ENCODE assay signal across 21 cellular contexts in genomic region chr3:197700095-197700494, GRCh38.
"Had no signal": no experiment of that assay in that cellular context is flagged by ENCODE, and none has a peak within 500 bp of the region (broad histone marks: within the 10 kb centered on the region; RNA-seq: fewer than 3 reads in every experiment).

No MANE protein-coding gene starts in this region.

- H3K4me1 ChIP-seq: body of pancreas, gastrocnemius medialis, sigmoid colon, thyroid gland had no signal

- H3K27me3 ChIP-seq: body of pancreas, gastrocnemius medialis, sigmoid colon, thyroid gland had no signal

- H3K27ac Mint-ChIP-seq: activated CD4-positive, alpha-beta T cell treated with anti-CD3 and anti-CD28 coated beads for 36 hours; activated CD8-positive, alpha-beta T cell treated with anti-CD3 and anti-CD28 coated beads for 36 hours; activated naive CD8-positive, alpha-beta T cell treated with anti-CD3 and anti-CD28 coated beads, Interleukin-2, amount 10 ng/mL, durations not matched to agents 7 days and 5 days; activated T-cell treated with anti-CD3 and anti-CD28 coated beads, Interleukin-2, amount 50 U/mL, for 24 hours; activated T-helper 2 cell treated with anti-CD3 and anti-CD28 coated beads, Interferon-gamma antibody, Interleukin-2, Interleukin-4, amounts not matched to agents 10 μg/mL and 5 μg/mL and 100 μg/mL, durations not matched to agents 14 hours and 24 hours and 36 hours; endodermal cell; immature natural killer cell; nephron; T-cell; WTC11 had no signal

- H3K27me3 Mint-ChIP-seq: activated CD4-positive, alpha-beta T cell treated with anti-CD3 and anti-CD28 coated beads for 36 hours; activated CD8-positive, alpha-beta T cell treated with anti-CD3 and anti-CD28 coated beads for 36 hours; activated naive CD8-positive, alpha-beta T cell treated with anti-CD3 and anti-CD28 coated beads, Interleukin-2, amount 10 ng/mL, durations not matched to agents 7 days and 5 days; activated T-cell treated with anti-CD3 and anti-CD28 coated beads, Interleukin-2, amount 50 U/mL, for 24 hours; T-cell had no signal

- ATAC-seq: activated CD4-positive, alpha-beta T cell treated with anti-CD3 and anti-CD28 coated beads for 36 hours; activated CD8-positive, alpha-beta T cell treated with anti-CD3 and anti-CD28 coated beads for 36 hours; body of pancreas; gastrocnemius medialis; T-cell; WTC11 had no signal

- H3K9me3 Mint-ChIP-seq: activated CD8-positive, alpha-beta T cell treated with anti-CD3 and anti-CD28 coated beads for 36 hours; activated naive CD8-positive, alpha-beta T cell treated with anti-CD3 and anti-CD28 coated beads, Interleukin-2, amount 10 ng/mL, durations not matched to agents 7 days and 5 days; activated T-cell treated with anti-CD3 and anti-CD28 coated beads, Interleukin-2, amount 50 U/mL, for 24 hours; activated T-helper 2 cell treated with anti-CD3 and anti-CD28 coated beads, Interferon-gamma antibody, Interleukin-2, Interleukin-4, amounts not matched to agents 10 μg/mL and 5 μg/mL and 100 μg/mL, durations not matched to agents 14 hours and 24 hours and 36 hours; immature natural killer cell; T-cell had no signal

- H3K4me3 ChIP-seq: body of pancreas, gastrocnemius medialis, sigmoid colon, thyroid gland had no signal

- H3K4me1 Mint-ChIP-seq: endodermal cell, nephron, T-cell, WTC11 had no signal

- H3K9me3 ChIP-seq: body of pancreas, gastrocnemius medialis, sigmoid colon, thyroid gland had no signal

- H3K4me3 Mint-ChIP-seq: activated CD4-positive, alpha-beta T cell treated with anti-CD3 and anti-CD28 coated beads for 36 hours; activated CD8-positive, alpha-beta T cell treated with anti-CD3 and anti-CD28 coated beads for 36 hours; activated naive CD8-positive, alpha-beta T cell treated with anti-CD3 and anti-CD28 coated beads, Interleukin-2, amount 10 ng/mL, durations not matched to agents 7 days and 5 days; activated T-cell treated with anti-CD3 and anti-CD28 coated beads, Interleukin-2, amount 50 U/mL, for 24 hours; endodermal cell; immature natural killer cell; nephron; T-cell; WTC11 had no signal

- H3K27ac ChIP-seq: body of pancreas, epithelial cell of prostate, gastrocnemius medialis, sigmoid colon, thyroid gland had no signal

- DNase-seq: activated CD4-positive, alpha-beta T cell treated with anti-CD3 and anti-CD28 coated beads for 36 hours; activated CD8-positive, alpha-beta T cell treated with anti-CD3 and anti-CD28 coated beads for 36 hours; activated naive CD4-positive, alpha-beta T cell treated with Interleukin-2 at 50 U/mL for 16 hours; activated naive CD8-positive, alpha-beta T cell treated with anti-CD3 and anti-CD28 coated beads, Interleukin-2, amount 10 ng/mL, durations not matched to agents 7 days and 5 days; activated T-cell treated with anti-CD3 and anti-CD28 coated beads, Interleukin-2, amount 50 U/mL, for 24 hours; body of pancreas; central memory CD4-positive, alpha-beta T cell; endodermal cell; gastrocnemius medialis; head of caudate nucleus; immature natural killer cell; mesendoderm; nucleus accumbens; sigmoid colon; stimulated activated naive CD4-positive, alpha-beta T cell; T-cell; thyroid gland had no signal
